Comparison of ENCODE assay signal across 9 cellular contexts in genomic region chrX:73850124-73851013, GRCh38. TPM values are rescaled to one million over a fixed set of nuclear protein-coding genes. Genes with fewer than 3 reads are reported as not detected.
DNase-seq lines count a peak whose midpoint lies in the region; ATAC-seq and TF ChIP-seq lines count a peak whose summit lies in the region.
"Had no signal": no experiment of that assay in that cellular context is flagged by ENCODE, and none has a peak within 500 bp of the region (broad histone marks: within the 10 kb centered on the region; RNA-seq: fewer than 3 reads in every experiment).

No MANE protein-coding gene starts in this region.

- no peak for ATAC-seq in GM19463 (IDR thresholded peaks at IDR 0.05; ENCODE audit: unreplicated experiment)
- no peak for ATAC-seq in HG02884 (IDR thresholded peaks at IDR 0.05; ENCODE audit: unreplicated experiment)

- DNase-seq in activated naive CD4-positive, alpha-beta T cell treated with anti-CD3 and anti-CD28 coated beads for 36 hours = peak; percentile 4
- no peak for DNase-seq in activated naive CD4-positive, alpha-beta T cell treated with Interleukin-2 at 50 U/mL for 16 hours
- DNase-seq in NT2/D1 (ENCODE audit: low read depth, low spot score) (peak; percentile 16), fibroblast of pulmonary artery (ENCODE audit: low read depth) (peak; percentile 42), thyroid gland (peak; percentile 12 to 25), T-helper 1 cell (no peak)

- peak; percentile 31 for TF ChIP-seq CTCF in fibroblast of pulmonary artery (IDR thresholded peaks at IDR 0.05; ENCODE audit: low read length, missing control alignments)
- TF ChIP-seq CTCF in thyroid gland (IDR thresholded peaks at IDR 0.05) = peak in 2 of 6 experiments; percentile 7 to 12

- peaks cover 53% of the 10 kb centered on the region for H3K9me3 ChIP-seq in NT2/D1 (ENCODE audit: insufficient read depth, low read length)
- H3K9me3 ChIP-seq in thyroid gland = no peaks in the 10 kb centered on the region

- H3K4me1 Mint-ChIP-seq in activated naive CD4-positive, alpha-beta T cell treated with anti-CD3 and anti-CD28 coated beads for 36 hours (ENCODE audit: low read depth) = no peaks in the 10 kb centered on the region
- H3K4me1 Mint-ChIP-seq: nephron had no signal

- 55 to 70% methylated on average over 5 of the region's 5 CpGs for WGBS in thyroid gland, 2 donors

- H3K27ac ChIP-seq in thyroid gland = peak overlapping the region in 1 of 3 donors; percentile 64

- H3K27ac Mint-ChIP-seq in activated naive CD4-positive, alpha-beta T cell treated with anti-CD3 and anti-CD28 coated beads for 36 hours = no peak overlapping the region
- H3K27ac Mint-ChIP-seq: nephron had no signal

- CTCF ChIA-PET in activated naive CD4-positive, alpha-beta T cell treated with anti-CD3 and anti-CD28 coated beads for 36 hours (lab: Charles Lee) = interaction anchor here (0.6 kb wide), 1 partner anchor 22 kb away, joined by 3 read pairs; no protein-coding TSS in a partner anchor

- TF ChIP-seq POLR2A in thyroid gland (IDR thresholded peaks at IDR 0.05) = no peak

- no peak overlapping the region for H3K4me3 ChIP-seq in NT2/D1 (ENCODE audit: insufficient read length, low read depth)
- H3K4me3 ChIP-seq in fibroblast of pulmonary artery (replicated peaks; ENCODE audit: low read depth, low read length) = no peak overlapping the region
- H3K4me3 ChIP-seq in thyroid gland (replicated peaks in 1 of 3) = peak overlapping the region in 1 of 3 donors; percentile 24

- intact Hi-C loops in activated naive CD4-positive, alpha-beta T cell treated with anti-CD3 and anti-CD28 coated beads for 36 hours (cut with micrococcal nuclease) = loop anchor here (10.0 kb wide), 1 partner anchor 766 kb away; no protein-coding TSS in a partner anchor
- intact Hi-C loops in thyroid gland (cut with DNase I) = loop anchor here (10.0 kb wide), 2 partner anchors 94 to 284 kb away; no protein-coding TSS in a partner anchor

- no peak overlapping the region for H3K4me3 Mint-ChIP-seq in activated naive CD4-positive, alpha-beta T cell treated with anti-CD3 and anti-CD28 coated beads for 36 hours
- H3K4me3 Mint-ChIP-seq: nephron had no signal

- no peaks in the 10 kb centered on the region for H3K9me3 Mint-ChIP-seq in activated naive CD4-positive, alpha-beta T cell treated with anti-CD3 and anti-CD28 coated beads for 36 hours

- H3K4me1 ChIP-seq in NT2/D1 (ENCODE audit: insufficient read depth, insufficient read length) (no peaks in the 10 kb centered on the region), thyroid gland (peaks cover 6 to 14% of the 10 kb centered on the region in 2 donors)

- H3K27me3 ChIP-seq in NT2/D1 (ENCODE audit: insufficient read depth, insufficient read length) (no peaks in the 10 kb centered on the region), thyroid gland (no peaks in the 10 kb centered on the region)

- no peaks in the 10 kb centered on the region for H3K36me3 Mint-ChIP-seq in activated naive CD4-positive, alpha-beta T cell treated with anti-CD3 and anti-CD28 coated beads for 36 hours (ENCODE audit: low read depth)

- no peak overlapping the region for H3K9ac ChIP-seq in NT2/D1 (ENCODE audit: insufficient read length, low read depth)

- H3K36me3 ChIP-seq in NT2/D1 (ENCODE audit: insufficient read depth, insufficient read length, low read length) (no peaks in the 10 kb centered on the region), thyroid gland (no peaks in the 10 kb centered on the region)

- no peaks in the 10 kb centered on the region for H3K27me3 Mint-ChIP-seq in activated naive CD4-positive, alpha-beta T cell treated with anti-CD3 and anti-CD28 coated beads for 36 hours (ENCODE audit: low read depth)

RNA-seq across cellular contexts. Expression of gene XIST, which starts 2.1 kb away (rescaled TPM):
- total RNA-seq in activated naive CD4-positive, alpha-beta T cell treated with anti-CD3 and anti-CD28 coated beads for 36 hours = not detected
- 100 to 1,000 TPM in 2 of 4 donors, not detected in 2; 300 to 309 TPM for total RNA-seq in thyroid gland

Comparison
In these comparisons a context has a peak if more than half of its experiments do, and no peak if none do; other contexts are left out.
1. DNase-seq: peak in activated naive CD4-positive, alpha-beta T cell treated with anti-CD3 and anti-CD28 coated beads for 36 hours (single experiment), NT2/D1 (single experiment), fibroblast of pulmonary artery (single experiment) and thyroid gland (2 of 2); none in activated naive CD4-positive, alpha-beta T cell treated with Interleukin-2 at 50 U/mL for 16 hours (single experiment) and T-helper 1 cell (0 of 5).